ENCODE assay signal across 18 cellular contexts in genomic region chr3:152610621-152611020, GRCh38.
"Had no signal": no experiment of that assay in that cellular context is flagged by ENCODE, and none has a peak within 500 bp of the region (broad histone marks: within the 10 kb centered on the region; RNA-seq: fewer than 3 reads in every experiment).

No MANE protein-coding gene starts in this region.

- H3K4me1 ChIP-seq: gastrocnemius medialis, pancreas, testis had no signal

- H3K4me3 ChIP-seq: gastrocnemius medialis, heart right ventricle, lung, pancreas, smooth muscle cell, stomach, testis had no signal

- H3K9me3 ChIP-seq: gastrocnemius medialis, heart right ventricle, neutrophil, pancreas, stomach, testis had no signal

- DNase-seq: activated CD4-positive, alpha-beta memory T cell treated with anti-CD3 and anti-CD28 coated beads, Interleukin-2, amount 10 ng/mL, durations not matched to agents 7 days and 5 days; activated CD4-positive, alpha-beta T cell treated with anti-CD3 and anti-CD28 coated beads for 48 hours; activated CD4-positive, CD25-positive, alpha-beta regulatory T cell; activated CD8-positive, alpha-beta memory T cell treated with anti-CD3 and anti-CD28 coated beads, Interleukin-2, amount 10 ng/mL, durations not matched to agents 7 days and 5 days; cerebellar nuclear complex; effector CD8-positive, alpha-beta T cell; gastrocnemius medialis; heart right ventricle; natural killer cell; pancreas; stimulated activated CD4-positive, alpha-beta T cell treated with anti-CD3 and anti-CD28 coated beads, Interleukin-4, amount 100 ng/mL, for 24 hours; stomach; testis had no signal

- H3K36me3 ChIP-seq: gastrocnemius medialis, heart right ventricle, neutrophil, pancreas, stomach had no signal

- H3K27ac ChIP-seq: gastrocnemius medialis, neutrophil, pancreas, stomach, testis had no signal

- H3K27me3 ChIP-seq: gastrocnemius medialis, heart right ventricle, neutrophil, pancreas, stomach, testis had no signal

- FAIRE-seq: bronchial epithelial cell, keratinocyte, pancreas had no signal
